Comparison of ENCODE assay signal across 33 cellular contexts in the genomic region with DNA sequence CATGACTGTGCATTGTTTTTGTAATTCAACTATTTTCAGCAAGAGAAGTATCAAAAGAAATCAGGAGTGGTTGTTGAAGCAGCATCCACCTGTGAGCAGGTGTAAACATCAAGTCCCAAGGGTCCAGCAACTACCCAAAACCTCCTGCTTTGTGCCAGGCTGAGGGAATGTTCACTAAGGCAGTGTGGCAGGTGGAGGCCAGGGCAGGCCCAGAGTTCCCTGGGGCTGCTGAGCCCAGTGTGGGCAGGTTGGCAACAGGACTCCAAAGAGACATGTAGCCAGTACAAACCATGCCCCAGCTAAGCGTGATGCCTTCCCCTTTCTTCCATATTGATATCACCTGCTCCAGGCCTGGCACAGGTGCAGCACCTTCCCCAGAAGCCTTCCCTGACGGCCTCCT. TPM values are rescaled to one million over a fixed set of nuclear protein-coding genes. Genes with fewer than 3 reads are reported as not detected.
"Had no signal": no experiment of that assay in that cellular context is flagged by ENCODE, and none has a peak within 500 bp of the region (broad histone marks: within the 10 kb centered on the region; RNA-seq: fewer than 3 reads in every experiment).

No MANE protein-coding gene starts in this region.

- H3K27ac Mint-ChIP-seq: activated CD4-positive, alpha-beta memory T cell treated with anti-CD3 and anti-CD28 coated beads for 36 hours; activated CD4-positive, alpha-beta T cell treated with anti-CD3 and anti-CD28 coated beads for 36 hours; activated CD4-positive, alpha-beta T cell treated with anti-CD3 and anti-CD28 coated beads, Interleukin-2, amount 10 ng/mL, durations not matched to agents 24 days and 14 days; activated CD8-positive, alpha-beta memory T cell treated with anti-CD3 and anti-CD28 coated beads, Interleukin-2, amount 10 ng/mL, durations not matched to agents 7 days and 5 days; activated CD8-positive, alpha-beta T cell treated with anti-CD3 and anti-CD28 coated beads, Interleukin-2, amount 10 ng/mL, durations not matched to agents 7 days and 5 days; activated naive CD4-positive, alpha-beta T cell treated with anti-CD3 and anti-CD28 coated beads, Interleukin-2, amount 10 ng/mL, durations not matched to agents 7 days and 5 days; activated naive CD8-positive, alpha-beta T cell; activated T-helper 1 cell treated with anti-CD3 and anti-CD28 coated beads, Interleukin-12 subunit alpha, Interleukin-12 subunit beta, Interleukin-2, Interleukin-4 antibody, amounts not matched to agents 30 ng/mL and 10 ng/mL and 1 ng/mL, durations not matched to agents 14 hours and 24 hours and 36 hours; T-helper 17 cell; T-helper 2 cell treated with Interferon-gamma antibody and Interleukin-4, amounts not matched to agents 5 μg/mL and 100 μg/mL, for 36 hours had no signal

- H3K9me3 ChIP-seq: body of pancreas, esophagus squamous epithelium, gastroesophageal sphincter, heart right ventricle had no signal

- H3K27ac ChIP-seq: body of pancreas, epithelial cell of prostate, esophagus squamous epithelium, gastroesophageal sphincter, heart right ventricle had no signal

- H3K4me3 Mint-ChIP-seq: activated CD4-positive, alpha-beta memory T cell treated with anti-CD3 and anti-CD28 coated beads for 36 hours; activated CD4-positive, alpha-beta T cell treated with anti-CD3 and anti-CD28 coated beads for 36 hours; activated CD4-positive, alpha-beta T cell treated with anti-CD3 and anti-CD28 coated beads, Interleukin-2, amount 10 ng/mL, durations not matched to agents 24 days and 14 days; activated CD8-positive, alpha-beta memory T cell treated with anti-CD3 and anti-CD28 coated beads, Interleukin-2, amount 10 ng/mL, durations not matched to agents 7 days and 5 days; activated CD8-positive, alpha-beta T cell treated with anti-CD3 and anti-CD28 coated beads, Interleukin-2, amount 10 ng/mL, durations not matched to agents 7 days and 5 days; activated naive CD4-positive, alpha-beta T cell treated with anti-CD3 and anti-CD28 coated beads, Interleukin-2, amount 10 ng/mL, durations not matched to agents 7 days and 5 days; activated naive CD8-positive, alpha-beta T cell; activated T-helper 1 cell treated with anti-CD3 and anti-CD28 coated beads, Interleukin-12 subunit alpha, Interleukin-12 subunit beta, Interleukin-2, Interleukin-4 antibody, amounts not matched to agents 30 ng/mL and 10 ng/mL and 1 ng/mL, durations not matched to agents 14 hours and 24 hours and 36 hours; effector memory CD8-positive, alpha-beta T cell; T-helper 17 cell; T-helper 2 cell treated with Interferon-gamma antibody and Interleukin-4, amounts not matched to agents 5 μg/mL and 100 μg/mL, for 36 hours had no signal

- H3K4me1 ChIP-seq: body of pancreas, gastroesophageal sphincter had no signal

- H3K36me3 Mint-ChIP-seq: activated CD4-positive, alpha-beta memory T cell treated with anti-CD3 and anti-CD28 coated beads for 36 hours; activated CD8-positive, alpha-beta memory T cell treated with anti-CD3 and anti-CD28 coated beads, Interleukin-2, amount 10 ng/mL, durations not matched to agents 7 days and 5 days; activated naive CD4-positive, alpha-beta T cell treated with anti-CD3 and anti-CD28 coated beads, Interleukin-2, amount 10 ng/mL, durations not matched to agents 7 days and 5 days had no signal

- ATAC-seq: activated CD4-positive, alpha-beta T cell treated with anti-CD3 and anti-CD28 coated beads for 36 hours; activated CD8-positive, alpha-beta memory T cell treated with anti-CD3 and anti-CD28 coated beads, Interleukin-2, amount 10 ng/mL, durations not matched to agents 7 days and 5 days; activated CD8-positive, alpha-beta T cell treated with anti-CD3 and anti-CD28 coated beads, Interleukin-2, amount 10 ng/mL, durations not matched to agents 7 days and 5 days; body of pancreas; effector memory CD8-positive, alpha-beta T cell; gastroesophageal sphincter; T-helper 17 cell had no signal

- H3K27me3 ChIP-seq: body of pancreas, esophagus squamous epithelium, gastroesophageal sphincter, heart right ventricle had no signal

- H3K4me3 ChIP-seq: body of pancreas, esophagus squamous epithelium, gastroesophageal sphincter, heart right ventricle had no signal

- H3K36me3 ChIP-seq: esophagus squamous epithelium, WERI-Rb-1 had no signal

- H3K9me3 Mint-ChIP-seq: activated CD4-positive, alpha-beta memory T cell treated with anti-CD3 and anti-CD28 coated beads for 36 hours; activated CD4-positive, alpha-beta T cell treated with anti-CD3 and anti-CD28 coated beads, Interleukin-2, amount 10 ng/mL, durations not matched to agents 24 days and 14 days; activated naive CD4-positive, alpha-beta T cell treated with anti-CD3 and anti-CD28 coated beads, Interleukin-2, amount 10 ng/mL, durations not matched to agents 7 days and 5 days; activated T-helper 1 cell treated with anti-CD3 and anti-CD28 coated beads, Interleukin-12 subunit alpha, Interleukin-12 subunit beta, Interleukin-2, Interleukin-4 antibody, amounts not matched to agents 30 ng/mL and 10 ng/mL and 1 ng/mL, durations not matched to agents 14 hours and 24 hours and 36 hours; effector memory CD8-positive, alpha-beta T cell; T-helper 2 cell treated with Interferon-gamma antibody and Interleukin-4, amounts not matched to agents 5 μg/mL and 100 μg/mL, for 36 hours had no signal

- DNase-seq: activated CD4-positive, alpha-beta memory T cell treated with anti-CD3 and anti-CD28 coated beads for 36 hours; activated CD4-positive, alpha-beta T cell treated with anti-CD3 and anti-CD28 coated beads for 36 hours; activated CD4-positive, alpha-beta T cell treated with anti-CD3 and anti-CD28 coated beads, Interleukin-2, amount 10 ng/mL, durations not matched to agents 24 days and 14 days; activated CD4-positive, CD25-positive, alpha-beta regulatory T cell; activated CD4-positive, CD25-positive, alpha-beta regulatory T cell treated with anti-CD3 and anti-CD28 coated beads, Interleukin-2, amount 50 U/mL, for 72 hours; activated CD8-positive, alpha-beta memory T cell treated with anti-CD3 and anti-CD28 coated beads, Interleukin-2, amount 10 ng/mL, durations not matched to agents 7 days and 5 days; activated CD8-positive, alpha-beta memory T cell treated with anti-CD3 and anti-CD28 coated beads, Interleukin-2, amount 50 U/mL, for 4 hours; activated CD8-positive, alpha-beta T cell treated with anti-CD3 and anti-CD28 coated beads, Interleukin-2, amount 10 ng/mL, durations not matched to agents 7 days and 5 days; activated gamma-delta T cell; activated naive CD4-positive, alpha-beta T cell; activated naive CD4-positive, alpha-beta T cell treated with anti-CD3 and anti-CD28 coated beads, Interleukin-2, amount 10 ng/mL, durations not matched to agents 7 days and 5 days; activated T-cell treated with anti-CD3 and anti-CD28 coated beads, Interleukin-2, amount 50 U/mL, for 1 hour; activated T-cell treated with anti-CD3 and anti-CD28 coated beads, Interleukin-2, amount 50 U/mL, for 48 hours; amygdala; aorta; caudate nucleus; cortex of kidney; effector CD4-positive, alpha-beta T cell; effector memory CD8-positive, alpha-beta T cell; esophagus squamous epithelium; foreskin melanocyte; heart right ventricle; T-helper 1 cell; T-helper 17 cell; T1000 had no signal

- H3K27me3 Mint-ChIP-seq: activated CD4-positive, alpha-beta memory T cell treated with anti-CD3 and anti-CD28 coated beads for 36 hours; activated CD4-positive, alpha-beta T cell treated with anti-CD3 and anti-CD28 coated beads, Interleukin-2, amount 10 ng/mL, durations not matched to agents 24 days and 14 days; activated naive CD8-positive, alpha-beta T cell had no signal

RNA-seq across cellular contexts. Expression of a gene that starts 30.0 kb away (rescaled TPM):
- total RNA-seq: activated CD4-positive, alpha-beta memory T cell treated with anti-CD3 and anti-CD28 coated beads for 36 hours; activated CD4-positive, alpha-beta T cell treated with anti-CD3 and anti-CD28 coated beads for 36 hours; activated CD4-positive, alpha-beta T cell treated with anti-CD3 and anti-CD28 coated beads, Interleukin-2, amount 10 ng/mL, durations not matched to agents 24 days and 14 days; activated CD8-positive, alpha-beta memory T cell treated with anti-CD3 and anti-CD28 coated beads for 36 hours; activated CD8-positive, alpha-beta memory T cell treated with anti-CD3 and anti-CD28 coated beads, Interleukin-2, amount 10 ng/mL, durations not matched to agents 7 days and 5 days; activated T-helper 1 cell treated with anti-CD3 and anti-CD28 coated beads, Interleukin-12 subunit alpha, Interleukin-12 subunit beta, Interleukin-2, Interleukin-4 antibody, amounts not matched to agents 30 ng/mL and 10 ng/mL and 1 ng/mL, durations not matched to agents 14 hours and 24 hours and 36 hours had no signal
